In the genomic region with DNA sequence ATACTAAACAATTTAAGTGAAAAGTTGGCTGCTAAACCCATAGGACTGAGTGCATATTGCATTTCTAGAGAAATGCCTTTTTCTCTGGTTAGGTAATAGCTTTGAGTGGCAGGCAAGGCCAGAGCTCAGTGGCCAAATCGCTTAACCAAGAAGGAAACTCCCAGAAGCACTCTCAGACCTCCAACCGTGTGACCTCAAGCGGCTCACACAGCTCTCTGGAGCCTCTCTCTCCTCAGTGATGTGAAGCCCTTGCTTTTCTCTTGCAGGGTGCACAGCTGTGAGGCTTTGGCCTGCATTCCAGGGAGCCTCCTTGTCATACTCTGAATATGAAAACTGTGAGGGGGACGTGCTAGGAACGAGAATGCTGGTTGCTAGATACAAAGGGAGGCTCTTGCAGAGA, we compare ENCODE assay signal across 12 cellular contexts.
DNase-seq lines count a peak whose midpoint lies in the region; ATAC-seq and TF ChIP-seq lines count a peak whose summit lies in the region.
"Had no signal": no experiment of that assay in that cellular context is flagged by ENCODE, and none has a peak within 500 bp of the region (broad histone marks: within the 10 kb centered on the region; RNA-seq: fewer than 3 reads in every experiment).

No MANE protein-coding gene starts in this region.

- TF ChIP-seq CTCF in fibroblast of lung (conservative IDR thresholded peaks at IDR 0.05 in 1 of 2, IDR thresholded peaks at IDR 0.05 in 1 of 2; ENCODE audit: low read depth in 1 of 2, low read length in 2 of 2) (no peak), upper lobe of right lung (IDR thresholded peaks at IDR 0.05) (no peak)

- H3K27me3 ChIP-seq in fibroblast of lung (ENCODE audit: control insufficient read depth, insufficient read depth, low read length) (no peaks in the 10 kb centered on the region), upper lobe of right lung (no peaks in the 10 kb centered on the region)
- H3K27me3 ChIP-seq: hepatocyte, stomach had no signal

- intact Hi-C loops in upper lobe of right lung (cut with DNase I) = no loop called here

- H3K36me3 ChIP-seq in fibroblast of lung (ENCODE audit: control insufficient read depth, insufficient read depth, low read length) (no peaks in the 10 kb centered on the region), upper lobe of right lung (no peaks in the 10 kb centered on the region)
- H3K36me3 ChIP-seq: stomach had no signal

- H3K9me3 ChIP-seq in fibroblast of lung (ENCODE audit: control insufficient read depth, insufficient read depth, low read depth, low read length) = no peaks in the 10 kb centered on the region
- H3K9me3 ChIP-seq in upper lobe of right lung = no peaks in the 10 kb centered on the region
- H3K9me3 ChIP-seq: stomach had no signal

- ATAC-seq in upper lobe of right lung (peak; percentile 75), HG03175 (IDR thresholded peaks at IDR 0.05; ENCODE audit: unreplicated experiment) (no peak), GM21786 (IDR thresholded peaks at IDR 0.05; ENCODE audit: unreplicated experiment) (no peak)

- H4K20me1 ChIP-seq in fibroblast of lung (ENCODE audit: control insufficient read depth, extremely low read depth, insufficient read depth, low read length) = no peaks in the 10 kb centered on the region

- no peaks in the 10 kb centered on the region for H3K4me1 ChIP-seq in fibroblast of lung (ENCODE audit: control insufficient read depth, extremely low read depth, insufficient read depth, low read length)
- peaks cover 34% of the 10 kb centered on the region for H3K4me1 ChIP-seq in upper lobe of right lung

- H3K79me2 ChIP-seq in fibroblast of lung (ENCODE audit: control insufficient read depth, insufficient read depth, low read length) = no peaks in the 10 kb centered on the region
- H3K79me2 ChIP-seq: hepatocyte had no signal

- no peak overlapping the region for H3K4me3 ChIP-seq in fibroblast of lung (replicated peaks in 1 of 4; ENCODE audit: control extremely low read depth in 1 of 4, insufficient read depth in 1 of 4, low read depth in 3 of 4, low read length in 4 of 4)
- H3K4me3 ChIP-seq in upper lobe of right lung = no peak overlapping the region
- H3K4me3 ChIP-seq: hepatocyte, stomach had no signal

- peak; percentile 75 to 88 for DNase-seq in NOMO-1 (lab: John Stamatoyannopoulos, UW; ENCODE audit: unreplicated experiment in 2 of 2)
- peak; percentile 57 to 72 for DNase-seq in fibroblast of lung (ENCODE audit: low read depth in 2 of 2)
- peak; percentile 64 for DNase-seq in myocyte (ENCODE audit: low read depth)
- DNase-seq in upper lobe of right lung = no peak
- no peak for DNase-seq in activated T-cell treated with anti-CD3 and anti-CD28 coated beads, Interleukin-2, amount 50 U/mL, for 1 hour
- DNase-seq: DMS153; NCI-H1436 treated with DMSO at 0.1 percent for 48 hours; stimulated activated CD4-positive, alpha-beta T cell treated with anti-CD3 and anti-CD28 coated beads, Interleukin-2, amount 100 ng/mL, for 48 hours; stomach had no signal

- H3K4me2 ChIP-seq in fibroblast of lung (ENCODE audit: extremely low read depth, insufficient read depth, low read length) = no peak overlapping the region
- H3K4me2 ChIP-seq: hepatocyte had no signal

- H3K27ac ChIP-seq in fibroblast of lung (ENCODE audit: insufficient read depth, low read length) (no peak overlapping the region), upper lobe of right lung (no peak overlapping the region)
- H3K27ac ChIP-seq: hepatocyte had no signal

- H3K9ac ChIP-seq in fibroblast of lung (ENCODE audit: insufficient read depth, low read length) = no peak overlapping the region

- H2AFZ ChIP-seq in fibroblast of lung (ENCODE audit: low read length) = no peak overlapping the region
- H2AFZ ChIP-seq: hepatocyte had no signal

Comparison
In these comparisons a context has a peak if more than half of its experiments do, and no peak if none do; other contexts are left out.
1. DNase-seq: peak in NOMO-1 (2 of 2), fibroblast of lung (2 of 2) and myocyte (single experiment); none in upper lobe of right lung (single experiment) and activated T-cell treated with anti-CD3 and anti-CD28 coated beads, Interleukin-2, amount 50 U/mL, for 1 hour (single experiment).